Comparison of ENCODE assay signal across 8 cellular contexts in genomic region chr17:35795007-35795870, GRCh38.
DNase-seq lines count a peak whose midpoint lies in the region; ATAC-seq and TF ChIP-seq lines count a peak whose summit lies in the region.

TSS of gene MMP28 (minus strand) at chr17:35795641. CDS start at chr17:35795377, 264 bp downstream.

- no peak for ATAC-seq in HG02973 (IDR thresholded peaks at IDR 0.05; ENCODE audit: unreplicated experiment)

- no peaks in the 10 kb centered on the region for H3K36me3 ChIP-seq in brain microvascular endothelial cell (replicated peaks)

- no peak for TF ChIP-seq CTCF in brain microvascular endothelial cell (IDR thresholded peaks at IDR 0.05; ENCODE audit: low read depth, low read length, missing control alignments)

- H3K27me3 ChIP-seq in brain microvascular endothelial cell (replicated peaks): peaks cover 16% of the 10 kb centered on the region

- DNase-seq in NCI-H2196 (lab: John Stamatoyannopoulos, UW; ENCODE audit: unreplicated experiment) (peak; percentile 26), NCI-H2196 treated with DMSO at 0.1 percent for 48 hours (lab: John Stamatoyannopoulos, UW; ENCODE audit: unreplicated experiment) (no peak), T follicular helper cell (ENCODE audit: low read depth) (peak; percentile 5), brain microvascular endothelial cell (no peak), islet precursor cell (peak; percentile 84), NCI-H2029 treated with DMSO at 0.1 percent for 48 hours (lab: John Stamatoyannopoulos, UW) (no peak)
- peak; percentile 69 for DNase-seq in stimulated activated CD4-positive, alpha-beta T cell treated with anti-CD3 and anti-CD28 coated beads, Interleukin-15, amount 100 ng/mL, for 24 hours

- H3K4me3 ChIP-seq in brain microvascular endothelial cell (ENCODE audit: low read depth, low read length): peak within 1 kb of the TSS; percentile 51

- in situ Hi-C loops in brain microvascular endothelial cell (cut with HindIII; ENCODE audit: low pct_ligation_motif_present, low sequenced_read_pairs): no loop called here

- no peak within 1 kb of the TSS for H3K27ac ChIP-seq in brain microvascular endothelial cell

Comparison
In these comparisons a context has a peak if more than half of its experiments do, and no peak if none do; other contexts are left out.
1. DNase-seq: peak in NCI-H2196 (single experiment), T follicular helper cell (single experiment), islet precursor cell (single experiment) and stimulated activated CD4-positive, alpha-beta T cell treated with anti-CD3 and anti-CD28 coated beads, Interleukin-15, amount 100 ng/mL, for 24 hours (single experiment); none in NCI-H2196 treated with DMSO at 0.1 percent for 48 hours (single experiment), brain microvascular endothelial cell (single experiment) and NCI-H2029 treated with DMSO at 0.1 percent for 48 hours (single experiment).